ENCODE assay signal across 8 cellular contexts in the genomic region with DNA sequence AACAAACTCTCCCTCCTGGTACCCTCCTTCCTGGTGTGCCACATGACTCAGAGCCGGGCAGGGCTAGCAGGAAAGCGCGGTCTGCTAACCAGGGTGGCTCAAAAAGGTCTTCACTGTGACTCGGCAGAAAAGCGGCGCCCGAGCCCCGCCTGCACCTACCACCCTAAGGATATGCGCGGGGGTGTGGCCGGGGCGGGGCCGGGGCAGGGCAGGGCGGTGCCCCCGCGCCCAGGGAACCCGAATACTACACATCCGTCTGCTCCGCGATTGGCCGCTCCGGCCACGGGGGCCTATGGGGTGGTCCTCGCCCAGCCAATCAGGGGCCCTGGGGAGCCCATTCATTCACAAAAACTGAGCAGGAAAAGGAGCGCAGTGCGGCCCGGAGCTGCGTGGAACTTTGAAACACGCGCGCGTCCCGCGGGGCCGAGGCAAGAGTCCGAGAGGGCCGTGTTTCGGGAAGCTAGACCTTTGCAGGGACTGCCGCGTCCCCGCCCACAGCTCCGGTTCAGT. TPM values are rescaled to one million over a fixed set of nuclear protein-coding genes. Genes with fewer than 3 reads are reported as not detected.
A peak's percentile ranks its signal among the peaks of the same experiment; 100 is the strongest.
DNase-seq lines count a peak whose midpoint lies in the region; ATAC-seq and TF ChIP-seq lines count a peak whose summit lies in the region.

No MANE protein-coding gene starts in this region.

- no peaks in the 10 kb centered on the region for H3K9me3 Mint-ChIP-seq in activated B cell treated with CpG ODN at 0.5 μM for 24 hours
- H3K9me3 Mint-ChIP-seq in central memory CD8-positive, alpha-beta T cell, result no peaks in the 10 kb centered on the region

- POLR2A ChIA-PET in activated B cell treated with CpG ODN at 0.5 μM for 24 hours (lab: Charles Lee), result interaction anchor here (0.6 to 3.1 kb wide), 18 partner anchors 8 to 620 kb away, joined by 3 to 51 read pairs (median 4); a partner anchor contains a TSS

- intact Hi-C loops in activated B cell treated with CpG ODN at 0.5 μM for 24 hours (cut with micrococcal nuclease), result loop anchor here (1.0 to 10.0 kb wide), 14 partner anchors 19 to 1391 kb away; a partner anchor contains a TSS

- ATAC-seq in GM19023 (IDR thresholded peaks at IDR 0.05; ENCODE audit: unreplicated experiment), result peak; percentile 87
- ATAC-seq in HG03175 (IDR thresholded peaks at IDR 0.05; ENCODE audit: unreplicated experiment), result peak; percentile 91
- peak; percentile 88 for ATAC-seq in activated B cell treated with CpG ODN at 0.5 μM for 24 hours (ENCODE audit: low read depth)
- ATAC-seq in central memory CD8-positive, alpha-beta T cell (replicated peaks; ENCODE audit: extremely low read depth, poor library complexity, severe bottlenecking), result peak; percentile 88

- H3K4me3 ChIP-seq in AG10803 (ENCODE audit: low read length), result peak overlapping the region; percentile 72
- peak overlapping the region; percentile 59 for H3K4me3 ChIP-seq in kidney epithelial cell (ENCODE audit: low read depth, low read length)

- DNase-seq in AG10803 (ENCODE audit: low read depth), result peak; percentile 78
- DNase-seq in NCI-H226, result peak; percentile 97
- peak; percentile 92 for DNase-seq in activated B cell treated with CpG ODN at 0.5 μM for 24 hours
- DNase-seq in central memory CD8-positive, alpha-beta T cell (ENCODE audit: low spot score in 2 of 2), result peak; percentile 72 to 81
- peak; percentile 89 for DNase-seq in kidney epithelial cell (ENCODE audit: low read depth)
- peak; percentile 72 to 96 for DNase-seq in stimulated activated CD4-positive, alpha-beta T cell treated with anti-CD3 and anti-CD28 coated beads, Interleukin-15, amount 100 ng/mL, for 1 hour (ENCODE audit: low read depth in 1 of 2, low spot score in 1 of 2)

- H3K36me3 ChIP-seq in kidney epithelial cell (ENCODE audit: control insufficient read depth, insufficient read depth, low read length), result peaks cover 1% of the 10 kb centered on the region

- TF ChIP-seq CTCF in AG10803 (conservative IDR thresholded peaks at IDR 0.05; ENCODE audit: low read length), result no peak
- no peak for TF ChIP-seq CTCF in activated B cell treated with CpG ODN at 0.5 μM for 24 hours (IDR thresholded peaks at IDR 0.05)
- no peak for TF ChIP-seq CTCF in kidney epithelial cell (IDR thresholded peaks at IDR 0.05; ENCODE audit: insufficient read depth, low read length, poor library complexity, severe bottlenecking)

- peaks cover 19% of the 10 kb centered on the region for H3K4me1 Mint-ChIP-seq in activated B cell treated with CpG ODN at 0.5 μM for 24 hours
- H3K4me1 Mint-ChIP-seq in central memory CD8-positive, alpha-beta T cell, result peaks cover 34% of the 10 kb centered on the region

- H3K4me3 Mint-ChIP-seq in activated B cell treated with CpG ODN at 0.5 μM for 24 hours, result peak overlapping the region; percentile 93
- H3K4me3 Mint-ChIP-seq in central memory CD8-positive, alpha-beta T cell, result peak overlapping the region; percentile 93

- peak overlapping the region; percentile 92 for H3K27ac Mint-ChIP-seq in activated B cell treated with CpG ODN at 0.5 μM for 24 hours
- H3K27ac Mint-ChIP-seq in central memory CD8-positive, alpha-beta T cell (ENCODE audit: low read depth), result peak overlapping the region; percentile 90

- H3K27me3 ChIP-seq in kidney epithelial cell (ENCODE audit: control insufficient read depth, insufficient read depth, low read length), result no peaks in the 10 kb centered on the region

- no peaks in the 10 kb centered on the region for H3K27me3 Mint-ChIP-seq in activated B cell treated with CpG ODN at 0.5 μM for 24 hours
- H3K27me3 Mint-ChIP-seq in central memory CD8-positive, alpha-beta T cell, result no peaks in the 10 kb centered on the region

- CTCF ChIA-PET in activated B cell treated with CpG ODN at 0.5 μM for 24 hours (lab: Charles Lee), result interaction anchor here (1.0 to 2.1 kb wide), 3 partner anchors 42 to 67 kb away, joined by 5 to 10 read pairs (median 5); no protein-coding TSS in a partner anchor

- H3K36me3 Mint-ChIP-seq in activated B cell treated with CpG ODN at 0.5 μM for 24 hours (ENCODE audit: low read depth), result peaks cover 9% of the 10 kb centered on the region
- peaks cover 6% of the 10 kb centered on the region for H3K36me3 Mint-ChIP-seq in central memory CD8-positive, alpha-beta T cell (ENCODE audit: insufficient read depth)

RNA-seq across cellular contexts. Expression of a gene that starts 1.7 kb away (rescaled TPM):
- 25.1 and 40.6 TPM in 2 replicates for total RNA-seq in activated B cell treated with CpG ODN at 0.5 μM for 24 hours
- 7.5 and 9.5 TPM in 2 replicates for total RNA-seq in kidney epithelial cell

Comparison
In these comparisons a context has a peak if more than half of its experiments do, and no peak if none do; other contexts are left out.
1. Peak in every context shown above with its lines: DNase-seq, ATAC-seq and H3K4me3 ChIP-seq.